Comparison of ENCODE assay signal across 7 cellular contexts in genomic region chr3:187319699-187320302, GRCh38. TPM values are rescaled to one million over a fixed set of nuclear protein-coding genes. Genes with fewer than 3 reads are reported as not detected.
A peak's percentile ranks its signal among the peaks of the same experiment; 100 is the strongest.
DNase-seq lines count a peak whose midpoint lies in the region; ATAC-seq and TF ChIP-seq lines count a peak whose summit lies in the region.

No MANE protein-coding gene starts in this region.

- no peak overlapping the region for H3K27ac Mint-ChIP-seq in T-helper 17 cell

- H3K27me3 Mint-ChIP-seq in T-helper 17 cell = peaks cover 56% of the 10 kb centered on the region

- DNase-seq in GM10248 (ENCODE audit: extremely low spot score) = peak; percentile 56
- peak; percentile 46 for DNase-seq in LNCaP clone FGC (ENCODE audit: low read depth)
- peak in 1 of 3 donors; percentile 37 for DNase-seq in T-helper 17 cell
- peak; percentile 58 for DNase-seq in astrocyte of the spinal cord (ENCODE audit: low read depth, low spot score)
- peak; percentile 61 for DNase-seq in iPS DF 19.7 (ENCODE audit: low read depth, low spot score)
- peak; percentile 24 for DNase-seq in smooth muscle cell of the brain vasculature (ENCODE audit: low read depth, low spot score)

- H3K36me3 Mint-ChIP-seq in T-helper 17 cell (ENCODE audit: low read depth) = peaks cover 3% of the 10 kb centered on the region

- in situ Hi-C loops in astrocyte of the spinal cord (cut with HindIII; ENCODE audit: low sequenced_read_pairs) = loop anchor here (10.0 kb wide), 1 partner anchor 355 kb away; the partner anchor contains the start of gene SST

- H3K4me1 Mint-ChIP-seq in T-helper 17 cell = peaks cover 17% of the 10 kb centered on the region

- H3K4me3 ChIP-seq in LNCaP clone FGC (ENCODE audit: low read depth, low read length) = no peak overlapping the region
- H3K4me3 ChIP-seq in astrocyte of the spinal cord (ENCODE audit: low read depth, low read length) = no peak overlapping the region

- no peaks in the 10 kb centered on the region for H3K9me3 ChIP-seq in T-helper 17 cell (ENCODE audit: control insufficient read depth, low read length, poor library complexity, severe bottlenecking)

- POLR2A ChIA-PET in GM10248 (lab: Yijun Ruan, JAX) = no interaction called here

- CTCF ChIA-PET in GM10248 (lab: Yijun Ruan, JAX) = interaction anchor here (0.6 to 19.0 kb wide), 62 partner anchors 10 to 1903 kb away, joined by 3 to 653 read pairs (median 5); partner anchors contain the start of genes RTP2 and RTP4

- H3K4me3 Mint-ChIP-seq in T-helper 17 cell = no peak overlapping the region

- TF ChIP-seq CTCF in GM10248 (IDR thresholded peaks at IDR 0.05; ENCODE audit: control extremely low read depth, extremely low read depth, low read depth, missing control alignments) (peak; percentile 80), LNCaP clone FGC (IDR thresholded peaks at IDR 0.05; ENCODE audit: control insufficient read depth, extremely low read depth, insufficient read depth) (peak; percentile 90), astrocyte of the spinal cord (IDR thresholded peaks at IDR 0.05; ENCODE audit: low read depth, low read length) (peak; percentile 92)

- ATAC-seq in GM21723 (IDR thresholded peaks at IDR 0.05; ENCODE audit: unreplicated experiment) (peak; percentile 82), T-helper 17 cell (peak; percentile 87)

RNA-seq across cellular contexts. Expression of gene MASP1, which starts 28.3 kb away (rescaled TPM):
- total RNA-seq in T-helper 17 cell = under 1 TPM in 1 of 2 donors, not detected in 1; 0.44 TPM

RNA-seq across cellular contexts. Expression of gene RTP4, which starts 48.4 kb away (rescaled TPM):
- 1 to 10 TPM; 1.7 to 2.4 TPM for total RNA-seq in T-helper 17 cell
